Comparison of ENCODE assay signal across 29 cellular contexts in the genomic region with DNA sequence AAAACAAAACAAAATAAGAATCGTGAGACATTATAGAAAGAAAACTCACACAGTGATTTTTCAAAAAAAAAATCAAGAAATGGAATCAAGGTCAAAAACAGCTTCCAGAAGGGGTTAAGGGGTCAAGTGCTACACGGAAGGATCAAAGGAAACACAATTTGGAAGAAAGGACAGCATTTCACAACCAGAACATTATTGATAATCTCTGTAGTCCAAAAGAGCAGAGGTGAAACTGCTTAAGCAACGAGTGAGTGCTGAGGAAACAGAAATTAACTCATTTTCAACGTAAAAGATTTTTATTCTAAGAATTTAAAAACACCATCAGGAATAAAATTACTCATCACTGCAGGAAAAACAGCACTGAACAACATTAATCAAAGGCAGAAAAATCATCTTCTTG.
"Had no signal": no experiment of that assay in that cellular context is flagged by ENCODE, and none has a peak within 500 bp of the region (broad histone marks: within the 10 kb centered on the region; RNA-seq: fewer than 3 reads in every experiment).

No MANE protein-coding gene starts in this region.

- H3K27ac ChIP-seq: ascending aorta, breast epithelium, cardiac muscle cell, colonic mucosa, epithelial cell of prostate, esophagus squamous epithelium, gastroesophageal sphincter, WERI-Rb-1 had no signal

- ATAC-seq: gastroesophageal sphincter, T-helper 17 cell had no signal

- H3K4me1 Mint-ChIP-seq: activated B cell treated with CpG ODN at 0.5 μM for 24 hours, brain had no signal

- DNase-seq: activated B cell treated with CpG ODN at 0.5 μM for 24 hours; activated CD4-positive, alpha-beta memory T cell treated with anti-CD3 and anti-CD28 coated beads, Interleukin-2, amount 10 ng/mL, durations not matched to agents 7 days and 5 days; activated CD4-positive, alpha-beta T cell treated with anti-CD3 and anti-CD28 coated beads, Interleukin-2, amount 10 ng/mL, durations not matched to agents 7 days and 5 days; activated CD4-positive, alpha-beta T cell treated with anti-CD3 and anti-CD28 coated beads, Interleukin-2, amount 50 U/mL, for 4 hours; activated gamma-delta T cell; activated naive CD4-positive, alpha-beta T cell; activated naive CD4-positive, alpha-beta T cell treated with anti-CD3 and anti-CD28 coated beads, Interleukin-2, amount 10 ng/mL, durations not matched to agents 7 days and 5 days; activated naive CD8-positive, alpha-beta T cell treated with anti-CD3 and anti-CD28 coated beads, Interleukin-2, amount 10 ng/mL, durations not matched to agents 7 days and 5 days; activated T-cell treated with anti-CD3 and anti-CD28 coated beads, Interleukin-2, amount 50 U/mL, for 48 hours; central memory CD4-positive, alpha-beta T cell; cerebellar nuclear complex; colonic mucosa; effector CD8-positive, alpha-beta T cell; esophagus squamous epithelium; foreskin melanocyte; T-helper 17 cell; T1000; WERI-Rb-1 had no signal

- H3K9me3 Mint-ChIP-seq: activated B cell treated with CpG ODN at 0.5 μM for 24 hours; activated CD4-positive, alpha-beta memory T cell treated with anti-CD3 and anti-CD28 coated beads, Interleukin-2, amount 10 ng/mL, durations not matched to agents 7 days and 5 days; activated CD4-positive, alpha-beta T cell treated with anti-CD3 and anti-CD28 coated beads, Interleukin-2, amount 10 ng/mL, durations not matched to agents 7 days and 5 days; activated naive CD4-positive, alpha-beta T cell treated with anti-CD3 and anti-CD28 coated beads, Interleukin-2, amount 10 ng/mL, durations not matched to agents 7 days and 5 days; activated naive CD4-positive, alpha-beta T cell treated with anti-CD3 and anti-CD28 coated beads, Interleukin-2, amount 50 U/mL, for 72 hours; activated naive CD8-positive, alpha-beta T cell treated with anti-CD3 and anti-CD28 coated beads, Interleukin-2, amount 10 ng/mL, durations not matched to agents 7 days and 5 days; activated T-helper 1 cell treated with anti-CD3 and anti-CD28 coated beads, Interleukin-12 subunit alpha, Interleukin-12 subunit beta, Interleukin-2, Interleukin-4 antibody, amounts not matched to agents 30 ng/mL and 10 ng/mL and 1 ng/mL, durations not matched to agents 14 hours and 24 hours and 36 hours; brain; T-helper 2 cell treated with Interferon-gamma antibody and Interleukin-4, amounts not matched to agents 5 μg/mL and 100 μg/mL, for 36 hours had no signal

- H3K4me3 ChIP-seq: ascending aorta, breast epithelium, cardiac muscle cell, colonic mucosa, esophagus squamous epithelium, gastroesophageal sphincter had no signal

- H3K4me3 Mint-ChIP-seq: activated B cell treated with CpG ODN at 0.5 μM for 24 hours; activated CD4-positive, alpha-beta memory T cell treated with anti-CD3 and anti-CD28 coated beads, Interleukin-2, amount 10 ng/mL, durations not matched to agents 7 days and 5 days; activated CD4-positive, alpha-beta T cell treated with anti-CD3 and anti-CD28 coated beads, Interleukin-2, amount 10 ng/mL, durations not matched to agents 7 days and 5 days; activated naive CD4-positive, alpha-beta T cell treated with anti-CD3 and anti-CD28 coated beads, Interleukin-2, amount 10 ng/mL, durations not matched to agents 7 days and 5 days; activated naive CD8-positive, alpha-beta T cell treated with anti-CD3 and anti-CD28 coated beads, Interleukin-2, amount 10 ng/mL, durations not matched to agents 7 days and 5 days; activated T-helper 1 cell treated with anti-CD3 and anti-CD28 coated beads, Interleukin-12 subunit alpha, Interleukin-12 subunit beta, Interleukin-2, Interleukin-4 antibody, amounts not matched to agents 30 ng/mL and 10 ng/mL and 1 ng/mL, durations not matched to agents 14 hours and 24 hours and 36 hours; brain; T-helper 17 cell; T-helper 2 cell treated with Interferon-gamma antibody and Interleukin-4, amounts not matched to agents 5 μg/mL and 100 μg/mL, for 36 hours had no signal

- H3K27me3 ChIP-seq: ascending aorta, breast epithelium, cardiac muscle cell, colonic mucosa, esophagus squamous epithelium, gastroesophageal sphincter had no signal

- H3K36me3 ChIP-seq: breast epithelium, colonic mucosa, WERI-Rb-1 had no signal

- H3K27ac Mint-ChIP-seq: activated B cell treated with CpG ODN at 0.5 μM for 24 hours; activated CD4-positive, alpha-beta memory T cell treated with anti-CD3 and anti-CD28 coated beads, Interleukin-2, amount 10 ng/mL, durations not matched to agents 7 days and 5 days; activated CD4-positive, alpha-beta T cell treated with anti-CD3 and anti-CD28 coated beads, Interleukin-2, amount 10 ng/mL, durations not matched to agents 7 days and 5 days; activated naive CD4-positive, alpha-beta T cell treated with anti-CD3 and anti-CD28 coated beads, Interleukin-2, amount 10 ng/mL, durations not matched to agents 7 days and 5 days; activated naive CD4-positive, alpha-beta T cell treated with anti-CD3 and anti-CD28 coated beads, Interleukin-2, amount 50 U/mL, for 72 hours; activated naive CD8-positive, alpha-beta T cell treated with anti-CD3 and anti-CD28 coated beads, Interleukin-2, amount 10 ng/mL, durations not matched to agents 7 days and 5 days; activated T-helper 1 cell treated with anti-CD3 and anti-CD28 coated beads, Interleukin-12 subunit alpha, Interleukin-12 subunit beta, Interleukin-2, Interleukin-4 antibody, amounts not matched to agents 30 ng/mL and 10 ng/mL and 1 ng/mL, durations not matched to agents 14 hours and 24 hours and 36 hours; brain; T-helper 17 cell; T-helper 2 cell treated with Interferon-gamma antibody and Interleukin-4, amounts not matched to agents 5 μg/mL and 100 μg/mL, for 36 hours had no signal

- H3K27me3 Mint-ChIP-seq: activated B cell treated with CpG ODN at 0.5 μM for 24 hours; activated CD4-positive, alpha-beta memory T cell treated with anti-CD3 and anti-CD28 coated beads, Interleukin-2, amount 10 ng/mL, durations not matched to agents 7 days and 5 days; activated CD4-positive, alpha-beta T cell treated with anti-CD3 and anti-CD28 coated beads, Interleukin-2, amount 10 ng/mL, durations not matched to agents 7 days and 5 days; activated naive CD4-positive, alpha-beta T cell treated with anti-CD3 and anti-CD28 coated beads, Interleukin-2, amount 10 ng/mL, durations not matched to agents 7 days and 5 days; activated naive CD8-positive, alpha-beta T cell treated with anti-CD3 and anti-CD28 coated beads, Interleukin-2, amount 10 ng/mL, durations not matched to agents 7 days and 5 days; brain; T-helper 17 cell had no signal

- H3K9me3 ChIP-seq: ascending aorta, breast epithelium, colonic mucosa, esophagus squamous epithelium, gastroesophageal sphincter had no signal

- FAIRE-seq: endometrium, endothelial cell of umbilical vein had no signal

- H3K4me1 ChIP-seq: ascending aorta, breast epithelium, colonic mucosa, esophagus squamous epithelium had no signal
